In genomic region chr10:55397777-55398176, GRCh38 we compare ENCODE assay signal across 26 cellular contexts.
"Had no signal": no experiment of that assay in that cellular context is flagged by ENCODE, and none has a peak within 500 bp of the region (broad histone marks: within the 10 kb centered on the region; RNA-seq: fewer than 3 reads in every experiment).

No MANE protein-coding gene starts in this region.

- H3K9me3 Mint-ChIP-seq: mesothelial cell of epicardium, naive B cell had no signal

- H3K27me3 Mint-ChIP-seq: naive B cell; naive thymus-derived CD8-positive, alpha-beta T cell had no signal

- H3K27ac ChIP-seq: coronary artery, dorsolateral prefrontal cortex, epithelial cell of prostate, esophagus squamous epithelium, gastrocnemius medialis, heart right ventricle, left lung, lower lobe of right lung had no signal

- DNase-seq: dermis blood vessel endothelial cell; dorsolateral prefrontal cortex; effector CD4-positive, alpha-beta T cell; effector memory CD4-positive, alpha-beta T cell; erythroblast; esophagus squamous epithelium; foreskin fibroblast; foreskin melanocyte; gastrocnemius medialis; glutamatergic neuron; head of caudate nucleus; heart right ventricle; hippocampal formation; left cardiac atrium; left ventricle myocardium superior; lower lobe of right lung; naive B cell; naive thymus-derived CD8-positive, alpha-beta T cell had no signal

- H3K27me3 ChIP-seq: esophagus squamous epithelium, heart right ventricle, left lung had no signal

- H3K4me1 Mint-ChIP-seq: naive B cell; naive thymus-derived CD8-positive, alpha-beta T cell had no signal

- H3K4me3 Mint-ChIP-seq: mesothelial cell of epicardium; naive B cell; naive thymus-derived CD8-positive, alpha-beta T cell had no signal

- H3K27ac Mint-ChIP-seq: mesothelial cell of epicardium; naive B cell; naive thymus-derived CD8-positive, alpha-beta T cell had no signal

- H3K4me3 ChIP-seq: coronary artery, dorsolateral prefrontal cortex, esophagus squamous epithelium, gastrocnemius medialis, heart right ventricle, left lung, lower lobe of right lung, mucosa of descending colon had no signal

- FAIRE-seq: endometrium, islet of Langerhans, keratinocyte had no signal

- H3K36me3 Mint-ChIP-seq: mesothelial cell of epicardium; naive B cell; naive thymus-derived CD8-positive, alpha-beta T cell had no signal

- H3K36me3 ChIP-seq: esophagus squamous epithelium, gastrocnemius medialis, heart right ventricle, left lung, lower lobe of right lung had no signal

- H3K4me1 ChIP-seq: esophagus squamous epithelium, gastrocnemius medialis, heart right ventricle, left lung, lower lobe of right lung had no signal

- H3K9me3 ChIP-seq: esophagus squamous epithelium, gastrocnemius medialis, heart right ventricle, left lung, lower lobe of right lung, mucosa of descending colon had no signal
